Comparison of ENCODE assay signal across 18 cellular contexts in genomic region chr10:14621037-14621436, GRCh38.
A peak's percentile ranks its signal among the peaks of the same experiment; 100 is the strongest.
DNase-seq lines count a peak whose midpoint lies in the region; ATAC-seq and TF ChIP-seq lines count a peak whose summit lies in the region.
"Had no signal": no experiment of that assay in that cellular context is flagged by ENCODE, and none has a peak within 500 bp of the region (broad histone marks: within the 10 kb centered on the region; RNA-seq: fewer than 3 reads in every experiment).

No MANE protein-coding gene starts in this region.

- H3K27me3 ChIP-seq in hepatocyte, result no peaks in the 10 kb centered on the region

- no peaks in the 10 kb centered on the region for H3K9me3 Mint-ChIP-seq in osteocyte (ENCODE audit: unreplicated experiment)

- H3K4me1 Mint-ChIP-seq in osteocyte (ENCODE audit: unreplicated experiment), result peaks cover 24% of the 10 kb centered on the region

- 65% methylated on average over 1 of the region's 1 CpG for whole genome bisulfite sequencing in hepatocyte (ENCODE audit: low lambda C conversion rate, missing lambda C conversion rate)

- no peaks in the 10 kb centered on the region for H4K20me1 ChIP-seq in hepatocyte (ENCODE audit: insufficient read depth, poor library complexity, severe bottlenecking)

- no peak overlapping the region for H3K4me3 Mint-ChIP-seq in osteocyte (ENCODE audit: unreplicated experiment)
- H3K4me3 Mint-ChIP-seq: B cell had no signal

- TF ChIP-seq CTCF in choroid plexus epithelial cell (conservative IDR thresholded peaks at IDR 0.05; ENCODE audit: low read depth, low read length) (no peak), hepatocyte (IDR thresholded peaks at IDR 0.05; ENCODE audit: poor library complexity) (no peak), osteocyte (IDR thresholded peaks at IDR 0.05) (no peak)

- ATAC-seq in sciatic nerve, result no peak

- no peaks in the 10 kb centered on the region for H3K79me2 ChIP-seq in hepatocyte

- H3K9me3 ChIP-seq in hepatocyte (ENCODE audit: low read depth), result no peaks in the 10 kb centered on the region

- peak overlapping the region; percentile 22 for H3K27ac ChIP-seq in hepatocyte

- no peak overlapping the region for H3K4me3 ChIP-seq in choroid plexus epithelial cell (ENCODE audit: low read depth, low read length)
- H3K4me3 ChIP-seq in hepatocyte, result no peak overlapping the region

- intact Hi-C loops in sciatic nerve (cut with DNase I), result no loop called here

- no peak overlapping the region for H2AFZ ChIP-seq in hepatocyte

- no peaks in the 10 kb centered on the region for H3K9me2 ChIP-seq in hepatocyte (replicated peaks; ENCODE audit: insufficient read depth)

- peak; percentile 31 for DNase-seq in EH (ENCODE audit: low read depth)
- DNase-seq in choroid plexus epithelial cell (ENCODE audit: low read depth), result peak; percentile 25
- no peak for DNase-seq in hepatocyte (ENCODE audit: low spot score)
- no peak for DNase-seq in osteocyte (ENCODE audit: extremely low spot score, unreplicated experiment)
- no peak for DNase-seq in stimulated activated naive CD4-positive, alpha-beta T cell (lab: John Stamatoyannopoulos, UW)
- no peak for DNase-seq in sciatic nerve (ENCODE audit: low spot score)
- DNase-seq in NCI-H187 treated with DMSO at 0.1 percent for 48 hours (lab: John Stamatoyannopoulos, UW), result no peak
- no peak for DNase-seq in stimulated activated CD4-positive, alpha-beta T cell treated with anti-CD3 and anti-CD28 coated beads, Interleukin-15, amount 100 ng/mL, for 24 hours
- DNase-seq: ACHN, HCEC 1CT, Kasumi-1, NCI-H1417, NCI-H2029, NCI-H2171 treated with DMSO at 0.1 percent for 48 hours, NCI-H510A, NCI-H82, SHP77 treated with DMSO at 0.1 percent for 48 hours had no signal

- no peaks in the 10 kb centered on the region for H3K36me3 Mint-ChIP-seq in osteocyte (ENCODE audit: unreplicated experiment)

- no peak overlapping the region for H3K4me2 ChIP-seq in hepatocyte

- H3K4me1 ChIP-seq in hepatocyte (ENCODE audit: insufficient read depth), result peaks cover 2% of the 10 kb centered on the region

- no peaks in the 10 kb centered on the region for H3K36me3 ChIP-seq in hepatocyte (replicated peaks; ENCODE audit: insufficient read depth, low read depth)

- peak overlapping the region; percentile 62 for H3K27ac Mint-ChIP-seq in osteocyte (ENCODE audit: unreplicated experiment)
- H3K27ac Mint-ChIP-seq: B cell had no signal

- no peaks in the 10 kb centered on the region for H3K27me3 Mint-ChIP-seq in osteocyte (ENCODE audit: unreplicated experiment)
- H3K27me3 Mint-ChIP-seq: B cell had no signal

Comparison
In these comparisons a context has a peak if more than half of its experiments do, and no peak if none do; other contexts are left out.
1. DNase-seq: peak in EH (single experiment) and choroid plexus epithelial cell (single experiment); none in hepatocyte (single experiment), osteocyte (single experiment), stimulated activated naive CD4-positive, alpha-beta T cell (0 of 6), sciatic nerve (single experiment), NCI-H187 treated with DMSO at 0.1 percent for 48 hours (single experiment) and stimulated activated CD4-positive, alpha-beta T cell treated with anti-CD3 and anti-CD28 coated beads, Interleukin-15, amount 100 ng/mL, for 24 hours (single experiment).